Comparison of ENCODE assay signal across 23 cellular contexts in the genomic region with DNA sequence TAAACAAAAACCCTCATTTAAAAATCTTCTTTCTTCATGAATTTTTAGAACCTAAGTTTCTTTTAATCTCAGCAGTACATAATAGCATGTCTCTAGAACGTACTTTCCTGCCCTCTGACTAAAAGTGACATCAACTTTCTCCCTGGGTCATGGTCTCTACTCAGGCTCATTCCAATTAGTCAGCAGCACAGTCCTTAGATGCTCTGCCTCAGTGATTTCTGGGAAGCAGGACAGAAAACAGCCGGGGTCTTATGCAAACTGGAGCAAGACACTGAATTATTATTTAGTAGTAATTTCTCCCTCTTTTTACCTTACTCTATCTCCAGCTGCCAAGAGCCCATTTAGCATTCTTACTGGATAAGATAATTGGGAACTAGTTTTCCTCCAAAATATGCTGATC.
DNase-seq lines count a peak whose midpoint lies in the region; ATAC-seq and TF ChIP-seq lines count a peak whose summit lies in the region.
"Had no signal": no experiment of that assay in that cellular context is flagged by ENCODE, and none has a peak within 500 bp of the region (broad histone marks: within the 10 kb centered on the region; RNA-seq: fewer than 3 reads in every experiment).

No MANE protein-coding gene starts in this region.

- H3K27me3 ChIP-seq in dorsolateral prefrontal cortex (no peaks in the 10 kb centered on the region), testis (no peaks in the 10 kb centered on the region)
- H3K27me3 ChIP-seq: esophagus muscularis mucosa, tibial artery had no signal

- WGBS in testis, 2 donors = 34 to 35% methylated on average over 2 of the region's 2 CpGs

- intact Hi-C loops in dorsolateral prefrontal cortex (cut with DNase I) = no loop called here
- intact Hi-C loops in testis (cut with DNase I; ENCODE audit: low total_unique reads) = no loop called here

- DNase-seq in NCI-H446 (lab: John Stamatoyannopoulos, UW) = peak; percentile 72 to 80
- DNase-seq in dorsolateral prefrontal cortex = peak in 2 of 10 donors; percentile 20 to 31
- peak; percentile 9 for DNase-seq in left kidney (ENCODE audit: low read depth, low spot score)
- peak; percentile 37 for DNase-seq in testis
- DNase-seq in CD1c-positive myeloid dendritic cell (ENCODE audit: extremely low spot score) = no peak
- DNase-seq in activated CD4-positive, alpha-beta T cell treated with anti-CD3 and anti-CD28 coated beads, Interleukin-2, amount 50 U/mL, for 1 hour = no peak
- DNase-seq: activated CD4-positive, alpha-beta T cell treated with anti-CD3 and anti-CD28 coated beads, Interleukin-2, amount 10 ng/mL, durations not matched to agents 24 days and 14 days; activated naive CD4-positive, alpha-beta T cell; activated T-cell treated with anti-CD3 and anti-CD28 coated beads, Interleukin-2, amount 50 U/mL, for 4 hours; endodermal cell; mammary epithelial cell; NCI-H1092 treated with DMSO at 0.1 percent for 48 hours; NCI-H187 treated with DMSO at 0.1 percent for 48 hours; NCI-H526; NK-92 treated with Interleukin-12 subunit alpha and Interleukin-12 subunit beta, amount 100 ng/mL, for 24 hours; SHP77 treated with DMSO at 0.1 percent for 48 hours; stimulated activated naive CD8-positive, alpha-beta T cell treated with anti-CD3 and anti-CD28 coated beads, Interleukin-15, Interleukin-2, amounts not matched to agents 100 U/mL and 50 U/mL, for 24 hours; tibial artery; WERI-Rb-1 had no signal

- no peak for ATAC-seq in HG03378 (IDR thresholded peaks at IDR 0.05; ENCODE audit: unreplicated experiment)
- ATAC-seq: activated T-cell treated with anti-CD3 and anti-CD28 coated beads, Interleukin-2, amount 50 U/mL, for 4 hours; stimulated activated naive CD8-positive, alpha-beta T cell treated with anti-CD3 and anti-CD28 coated beads, Interleukin-15, Interleukin-2, amounts not matched to agents 100 U/mL and 50 U/mL, for 24 hours had no signal

- no peak for TF ChIP-seq POLR2A in testis (IDR thresholded peaks at IDR 0.05)

- H3K9me3 ChIP-seq in testis = no peaks in the 10 kb centered on the region
- H3K9me3 ChIP-seq: esophagus muscularis mucosa, HAP-1, prostate gland, tibial artery had no signal

- no peak for TF ChIP-seq CTCF in dorsolateral prefrontal cortex (IDR thresholded peaks at IDR 0.05 in 54 of 56, conservative IDR thresholded peaks at IDR 0.05 in 2 of 56; ENCODE audit: low read depth in 1 of 56, partially characterized antibody in 56 of 56)
- no peak for TF ChIP-seq CTCF in testis (IDR thresholded peaks at IDR 0.05)

- no peaks in the 10 kb centered on the region for H3K36me3 ChIP-seq in testis (ENCODE audit: low read depth, missing control alignments)
- H3K36me3 ChIP-seq: esophagus muscularis mucosa, HAP-1, prostate gland, tibial artery, WERI-Rb-1 had no signal

- H3K4me3 ChIP-seq in dorsolateral prefrontal cortex (no peak overlapping the region), testis (no peak overlapping the region)
- H3K4me3 ChIP-seq: esophagus muscularis mucosa, HAP-1, prostate gland, tibial artery had no signal

- H3K27ac ChIP-seq in dorsolateral prefrontal cortex (peak overlapping the region in 37 of 59 donors; percentile 1 to 86 (median 70)), testis (no peak overlapping the region)
- H3K27ac ChIP-seq: esophagus muscularis mucosa, prostate gland, tibial artery, WERI-Rb-1 had no signal

- H3K4me1 ChIP-seq in testis = no peaks in the 10 kb centered on the region
- H3K4me1 ChIP-seq: esophagus muscularis mucosa, prostate gland, tibial artery had no signal

Comparison
In these comparisons a context has a peak if more than half of its experiments do, and no peak if none do; other contexts are left out.
1. DNase-seq: peak in NCI-H446 (2 of 2), left kidney (single experiment) and testis (single experiment); none in CD1c-positive myeloid dendritic cell (single experiment) and activated CD4-positive, alpha-beta T cell treated with anti-CD3 and anti-CD28 coated beads, Interleukin-2, amount 50 U/mL, for 1 hour (single experiment).
2. H3K27ac ChIP-seq: peak in dorsolateral prefrontal cortex (37 of 59); none in testis (0 of 2).